ENCODE assay signal across 8 cellular contexts in genomic region chr12:42097971-42098370, GRCh38. TPM values are rescaled to one million over a fixed set of nuclear protein-coding genes. Genes with fewer than 3 reads are reported as not detected.
DNase-seq lines count a peak whose midpoint lies in the region; ATAC-seq and TF ChIP-seq lines count a peak whose summit lies in the region.

No MANE protein-coding gene starts in this region.

- no peaks in the 10 kb centered on the region for H3K9me3 Mint-ChIP-seq in CD8-positive, alpha-beta memory T cell

- no peaks in the 10 kb centered on the region for H3K9me3 ChIP-seq in CD8-positive, alpha-beta memory T cell (ENCODE audit: low read length)
- no peaks in the 10 kb centered on the region for H3K9me3 ChIP-seq in upper lobe of right lung
- no peaks in the 10 kb centered on the region for H3K9me3 ChIP-seq in sigmoid colon

- peaks cover 0 to 15% (median 4%) of the 10 kb centered on the region in 3 donors for H3K36me3 Mint-ChIP-seq in CD8-positive, alpha-beta memory T cell

- peaks cover 36% of the 10 kb centered on the region for H3K4me1 ChIP-seq in CD8-positive, alpha-beta memory T cell (ENCODE audit: insufficient read depth, low read length)
- H3K4me1 ChIP-seq in upper lobe of right lung (no peaks in the 10 kb centered on the region), sigmoid colon (no peaks in the 10 kb centered on the region)

- no peaks in the 10 kb centered on the region for H3K27me3 ChIP-seq in CD8-positive, alpha-beta memory T cell (ENCODE audit: insufficient read depth, low read length, poor library complexity, severe bottlenecking)
- H3K27me3 ChIP-seq in upper lobe of right lung (no peaks in the 10 kb centered on the region), H7 (ENCODE audit: control insufficient read depth, insufficient read depth, low read length) (no peaks in the 10 kb centered on the region), sigmoid colon (no peaks in the 10 kb centered on the region)

- no peak for TF ChIP-seq EP300 in sigmoid colon (IDR thresholded peaks at IDR 0.05)

- TF ChIP-seq CTCF in upper lobe of right lung (IDR thresholded peaks at IDR 0.05) (no peak), sigmoid colon (IDR thresholded peaks at IDR 0.05) (no peak)

- peak overlapping the region; percentile 83 to 91 (median 86) for H3K4me3 Mint-ChIP-seq in CD8-positive, alpha-beta memory T cell

- DNase-seq in CD8-positive, alpha-beta memory T cell = peak in 2 of 5 donors; percentile 65 to 67
- peak; percentile 66 for DNase-seq in central memory CD4-positive, alpha-beta T cell
- no peak for DNase-seq in upper lobe of right lung
- DNase-seq in activated gamma-delta T cell (lab: John Stamatoyannopoulos, UW) = no peak
- DNase-seq in H7 = no peak
- no peak for DNase-seq in sigmoid colon

- 30 to 58% methylated on average over 5 of the region's 5 CpGs for WGBS in sigmoid colon, 2 donors

- peak overlapping the region; percentile 54 for H3K4me3 ChIP-seq in CD8-positive, alpha-beta memory T cell (ENCODE audit: low read length)
- H3K4me3 ChIP-seq in upper lobe of right lung (peak overlapping the region; percentile 14), H7 (ENCODE audit: insufficient read depth, low read depth, low read length) (no peak overlapping the region), sigmoid colon (no peak overlapping the region)

- CTCF ChIA-PET in CD8-positive, alpha-beta memory T cell (lab: Charles Lee) = no interaction called here

- POLR2A ChIA-PET in CD8-positive, alpha-beta memory T cell (lab: Charles Lee) = interaction anchor here (1.3 kb wide), 1 partner anchor 47 kb away, joined by 3 read pairs; no protein-coding TSS in a partner anchor

- TF ChIP-seq POLR2A in sigmoid colon (IDR thresholded peaks at IDR 0.05) = no peak

- intact Hi-C loops in upper lobe of right lung (cut with DNase I) (no loop called here), sigmoid colon (cut with DNase I) (no loop called here)

- peaks cover 40 to 54% (median 48%) of the 10 kb centered on the region in 3 donors for H3K4me1 Mint-ChIP-seq in CD8-positive, alpha-beta memory T cell

- ATAC-seq in GM19463 (IDR thresholded peaks at IDR 0.05; ENCODE audit: unreplicated experiment) (peak; percentile 86), HG03460 (IDR thresholded peaks at IDR 0.05; ENCODE audit: unreplicated experiment) (peak; percentile 92), upper lobe of right lung (peak; percentile 57)

- H3K36me3 ChIP-seq in CD8-positive, alpha-beta memory T cell (ENCODE audit: insufficient read depth, low read length) = no peaks in the 10 kb centered on the region
- peaks cover 16% of the 10 kb centered on the region for H3K36me3 ChIP-seq in upper lobe of right lung
- H3K36me3 ChIP-seq in H7 (replicated peaks; ENCODE audit: control insufficient read depth, insufficient read depth, low read length) = no peaks in the 10 kb centered on the region
- H3K36me3 ChIP-seq in sigmoid colon = peaks cover 0 to 11% (median 0%) of the 10 kb centered on the region in 4 donors

- H3K27ac ChIP-seq in CD8-positive, alpha-beta memory T cell (ENCODE audit: low read depth, low read length) = peak overlapping the region; percentile 73
- H3K27ac ChIP-seq in upper lobe of right lung (peak overlapping the region; percentile 51), sigmoid colon (no peak overlapping the region)

- no peaks in the 10 kb centered on the region for H3K27me3 Mint-ChIP-seq in CD8-positive, alpha-beta memory T cell

- peak overlapping the region; percentile 85 to 99 (median 95) for H3K27ac Mint-ChIP-seq in CD8-positive, alpha-beta memory T cell

RNA-seq across cellular contexts. Expression of gene GXYLT1, which starts 46.7 kb away (rescaled TPM):
- total RNA-seq in CD8-positive, alpha-beta memory T cell = 10 to 100 TPM; 11.6 to 13.2 TPM
- 2.8 TPM for polyA plus RNA-seq in CD8-positive, alpha-beta memory T cell
- total RNA-seq in upper lobe of right lung = 15.7 TPM
- total RNA-seq in H7 (2014; rRNA removed; shearing (Covaris generic)) = 8.3 and 9.9 TPM in 2 replicates
- total RNA-seq in sigmoid colon = 10 to 100 TPM in 3 of 4 donors, 1 to 10 TPM in 1; 8.8 to 14.3 (median 11.5) TPM
- 1 to 10 TPM in 2 of 3 donors, under 1 TPM in 1; 0.92 to 2.8 (median 1.2) TPM for polyA plus RNA-seq in sigmoid colon

Comparison
In these comparisons a context has a peak if more than half of its experiments do, and no peak if none do; other contexts are left out.
1. H3K27ac ChIP-seq: peak in CD8-positive, alpha-beta memory T cell (single experiment) and upper lobe of right lung (single experiment); none in sigmoid colon (0 of 4).
2. H3K4me3 ChIP-seq: peak in CD8-positive, alpha-beta memory T cell (single experiment) and upper lobe of right lung (single experiment); none in H7 (single experiment) and sigmoid colon (0 of 4).
3. Peak in every context shown above with its lines, with median percentiles within 50 percentile points of each other: ATAC-seq.